Comparison of ENCODE assay signal across 4 cellular contexts in genomic region chr20:46879386-46879785, GRCh38. TPM values are rescaled to one million over a fixed set of nuclear protein-coding genes. Genes with fewer than 3 reads are reported as not detected.
"Had no signal": no experiment of that assay in that cellular context is flagged by ENCODE, and none has a peak within 500 bp of the region (broad histone marks: within the 10 kb centered on the region; RNA-seq: fewer than 3 reads in every experiment).

No MANE protein-coding gene starts in this region.

- H3K4me3 ChIP-seq: GM12878 had no signal

- ATAC-seq: GM12878 had no signal

- DNase-seq: GDM1, GF-D8 had no signal

RNA-seq across cellular contexts. Expression of gene EYA2, which starts 15.3 kb away (rescaled TPM):
- total RNA-seq: G401, GM12878 had no signal
